In genomic region chr21:33657124-33657842, GRCh38 we compare ENCODE assay signal across 14 cellular contexts. TPM values are rescaled to one million over a fixed set of nuclear protein-coding genes. Genes with fewer than 3 reads are reported as not detected.
A peak's percentile ranks its signal among the peaks of the same experiment; 100 is the strongest.
DNase-seq lines count a peak whose midpoint lies in the region; ATAC-seq and TF ChIP-seq lines count a peak whose summit lies in the region.
"Had no signal": no experiment of that assay in that cellular context is flagged by ENCODE, and none has a peak within 500 bp of the region (broad histone marks: within the 10 kb centered on the region; RNA-seq: fewer than 3 reads in every experiment).

No MANE protein-coding gene starts in this region.

- DNase-seq in HCT116 (ENCODE audit: low read depth, low spot score) = no peak
- peak; percentile 69 for DNase-seq in SKM-1 treated with dmso at 0.1 percent for 144 hours (lab: John Stamatoyannopoulos, UW; ENCODE audit: unreplicated experiment)
- peak; percentile 22 for DNase-seq in fibroblast of the aortic adventitia (ENCODE audit: low read depth)
- peak; percentile 42 for DNase-seq in pons (ENCODE audit: low spot score)
- DNase-seq in NCI-H1417 treated with DMSO at 0.1 percent for 48 hours (lab: John Stamatoyannopoulos, UW) = no peak
- no peak for DNase-seq in hypothalamus (lab: John Stamatoyannopoulos, UW)
- DNase-seq: activated CD8-positive, alpha-beta T cell treated with anti-CD3 and anti-CD28 coated beads, Interleukin-2, amount 10 ng/mL, durations not matched to agents 7 days and 5 days; activated naive CD4-positive, alpha-beta T cell treated with Interleukin-2 at 50 U/mL for 16 hours; CD8-positive, alpha-beta memory T cell; H9; MM.1S; NCI-H524 treated with DMSO at 0.1 percent for 48 hours had no signal

- intact Hi-C loops in HCT116 (cut with micrococcal nuclease) = no loop called here

- no peak overlapping the region for H3K4me3 ChIP-seq in HCT116 (replicated peaks in 1 of 2; ENCODE audit: low read depth in 1 of 2, low read length in 2 of 2)
- no peak overlapping the region for H3K4me3 ChIP-seq in fibroblast of the aortic adventitia (ENCODE audit: low read depth, low read length)

- 0 out of 2 replicates have a peak overlapping the region, but pooled peaks have one; percentile 6 for H3K4me2 ChIP-seq in HCT116 (ENCODE audit: low read length)

- BruUV-seq in HCT116 (replicated peaks; lab: Mats Ljungman, UMichigan) = no TSS peak

- no peak for TF ChIP-seq POLR2A in HCT116 (IDR thresholded peaks at IDR 0.05; ENCODE audit: borderline replicate concordance, extremely low read depth, insufficient read depth, insufficient read length)

- RAD21 ChIA-PET in HCT116 (lab: Charles Lee; ENCODE audit: low non-redundant PET in 1 of 2, low total read pairs in 2 of 2, uncharacterized antibody in 2 of 2, unreplicated experiment in 2 of 2) = no interaction called here

- no peaks in the 10 kb centered on the region for H3K27me3 ChIP-seq in HCT116 (ENCODE audit: insufficient read depth, low read length)

- peaks cover 0 to 10% of the 10 kb centered on the region in 2 experiments; a peak in 1 of 4 replicates for H3K9me3 ChIP-seq in HCT116 (ENCODE audit: control insufficient read depth in 1 of 2, insufficient read depth in 1 of 2, low read depth in 1 of 2, low read length in 2 of 2)

- TF ChIP-seq CTCF in HCT116 (IDR thresholded peaks at IDR 0.05 in 2 of 3, conservative IDR thresholded peaks at IDR 0.05 in 1 of 3; ENCODE audit: borderline replicate concordance in 1 of 3, insufficient read depth in 1 of 3, low read depth in 2 of 3, low read length in 2 of 3) (no peak), fibroblast of the aortic adventitia (IDR thresholded peaks at IDR 0.05; ENCODE audit: insufficient read depth, low read length) (no peak)

- H4K20me1 ChIP-seq in HCT116 (ENCODE audit: insufficient read depth) = no peaks in the 10 kb centered on the region

- no peaks in the 10 kb centered on the region for H3K9me2 ChIP-seq in HCT116 (ENCODE audit: insufficient read depth)

- no peaks in the 10 kb centered on the region for H3K36me3 ChIP-seq in HCT116 (ENCODE audit: control insufficient read depth in 1 of 2, insufficient read depth in 2 of 2, low read length in 2 of 2)

- peaks cover 33 to 51% of the 10 kb centered on the region in 2 experiments for H3K4me1 ChIP-seq in HCT116 (ENCODE audit: control insufficient read depth in 1 of 2, insufficient read depth in 2 of 2, low read length in 2 of 2)

- no peak overlapping the region for H3K9ac ChIP-seq in HCT116 (ENCODE audit: low read length)

- CTCF ChIA-PET in HCT116 (lab: Charles Lee) = no interaction called here

- H2AFZ ChIP-seq in HCT116 (ENCODE audit: low read depth, low read length, poor library complexity, severe bottlenecking) = no peak overlapping the region

- ATAC-seq in HCT116 (no peak), GM21360 (IDR thresholded peaks at IDR 0.05; ENCODE audit: unreplicated experiment) (no peak), GM21381 (IDR thresholded peaks at IDR 0.05; ENCODE audit: unreplicated experiment) (no peak)
- ATAC-seq: activated CD8-positive, alpha-beta T cell treated with anti-CD3 and anti-CD28 coated beads, Interleukin-2, amount 10 ng/mL, durations not matched to agents 7 days and 5 days had no signal

- POLR2A ChIA-PET in HCT116 (lab: Charles Lee) = no interaction called here

- peaks cover 81% of the 10 kb centered on the region for H3K79me2 ChIP-seq in HCT116 (ENCODE audit: insufficient read depth, low read length)

- peak overlapping the region; percentile 89; the same call in 1 of the 2 replicates for H3K27ac ChIP-seq in HCT116 (ENCODE audit: low read depth, low read length)

- TF ChIP-seq RAD21 in HCT116 (IDR thresholded peaks at IDR 0.05; ENCODE audit: low read depth) = no peak

TF ChIP-seq in HCT116, 20 proteins besides CTCF, POLR2A, EP300 and RAD21:
- no peak for TF ChIP-seq SRF (IDR thresholded peaks at IDR 0.05; ENCODE audit: low read depth)
- TF ChIP-seq CEBPB (IDR thresholded peaks at IDR 0.05; ENCODE audit: low read depth) = no peak
TF ChIP-seq in HCT116: peak in this region for 0.

RNA-seq across cellular contexts. Expression of gene ITSN1, which starts 15.0 kb away (rescaled TPM):
- 25.8 TPM for total RNA-seq in HCT116 (2021; ENCODE audit: unreplicated experiment)
- polyA plus RNA-seq in HCT116 (2012) = 17.5 and 22.2 TPM in 2 replicates
- 35.0 and 46.5 TPM in 2 replicates for total RNA-seq in fibroblast of the aortic adventitia (ENCODE audit: low replicate concordance)

RNA-seq across cellular contexts. Expression of gene CRYZL1, which starts 15.7 kb away (rescaled TPM):
- 43.0 TPM for total RNA-seq in HCT116 (2021; ENCODE audit: unreplicated experiment)
- polyA plus RNA-seq in HCT116 (2012) = 21.6 and 28.0 TPM in 2 replicates
- 25.8 and 70.6 TPM in 2 replicates for total RNA-seq in fibroblast of the aortic adventitia (ENCODE audit: low replicate concordance)

Comparison
In these comparisons a context has a peak if more than half of its experiments do, and no peak if none do; other contexts are left out.
1. DNase-seq: peak in SKM-1 treated with dmso at 0.1 percent for 144 hours (single experiment), fibroblast of the aortic adventitia (single experiment) and pons (single experiment); none in HCT116 (single experiment), NCI-H1417 treated with DMSO at 0.1 percent for 48 hours (single experiment) and hypothalamus (0 of 51).